10 cellular contexts compared by ENCODE assay signal in genomic region chr11:58574851-58575250, GRCh38. TPM values are rescaled to one million over a fixed set of nuclear protein-coding genes. Genes with fewer than 3 reads are reported as not detected.
DNase-seq lines count a peak whose midpoint lies in the region; ATAC-seq and TF ChIP-seq lines count a peak whose summit lies in the region.
"Had no signal": no experiment of that assay in that cellular context is flagged by ENCODE, and none has a peak within 500 bp of the region (broad histone marks: within the 10 kb centered on the region; RNA-seq: fewer than 3 reads in every experiment).

No MANE protein-coding gene starts in this region.

- ATAC-seq in HG03571 (IDR thresholded peaks at IDR 0.05; ENCODE audit: unreplicated experiment), result no peak

- no peak overlapping the region for H4K8ac ChIP-seq in mesenchymal stem cell (ENCODE audit: low read length)

- peaks cover 8% of the 10 kb centered on the region for H3K9me3 ChIP-seq in mesenchymal stem cell (ENCODE audit: control insufficient read depth, low read length)

- H3K14ac ChIP-seq in mesenchymal stem cell (ENCODE audit: low read length in 2 of 2), result no peak overlapping the region

- H2BK15ac ChIP-seq in mesenchymal stem cell (ENCODE audit: low read depth, poor library complexity, severe bottlenecking), result no peak overlapping the region

- peaks cover 50% of the 10 kb centered on the region for H3K79me2 ChIP-seq in ACC112 (ENCODE audit: control insufficient read depth, insufficient read depth, low read length, unreplicated experiment)

- peaks cover 9% of the 10 kb centered on the region for H3K36me3 ChIP-seq in ACC112 (ENCODE audit: insufficient read depth, low read length)
- peaks cover 2 to 11% of the 10 kb centered on the region in 2 experiments for H3K36me3 ChIP-seq in mesenchymal stem cell (ENCODE audit: control insufficient read depth in 1 of 2, insufficient read depth in 2 of 2, low read depth in 1 of 2, low read length in 2 of 2)

- no peak overlapping the region for H4K91ac ChIP-seq in mesenchymal stem cell (ENCODE audit: low read length)

- peaks cover 8% of the 10 kb centered on the region for H3K79me1 ChIP-seq in mesenchymal stem cell (replicated peaks; ENCODE audit: low read length, poor library complexity, severe bottlenecking)

- DNase-seq in HFFc6, result peak; percentile 46
- peak; percentile 18 for DNase-seq in astrocyte of the cerebellum (ENCODE audit: low read depth)
- peak; percentile 10 for DNase-seq in mesenchymal stem cell
- no peak for DNase-seq in NCI-H2171 treated with DMSO at 0.1 percent for 48 hours (lab: John Stamatoyannopoulos, UW)
- no peak for DNase-seq in NCI-H82 (lab: John Stamatoyannopoulos, UW)
- no peak for DNase-seq in SIG-M5 (lab: John Stamatoyannopoulos, UW)
- DNase-seq: NCI-H526 treated with DMSO at 0.1 percent for 48 hours had no signal

- H3K4me3 Mint-ChIP-seq in HFFc6, result peak overlapping the region; percentile 98

- no peaks in the 10 kb centered on the region for H3K9me3 Mint-ChIP-seq in HFFc6

- peak overlapping the region; percentile 99 for H3K27ac ChIP-seq in ACC112 (ENCODE audit: low read depth, low read length)
- H3K27ac ChIP-seq in mesenchymal stem cell (ENCODE audit: low read length, poor library complexity, severe bottlenecking), result peak overlapping the region; percentile 72

- no peak overlapping the region for H2BK5ac ChIP-seq in mesenchymal stem cell (ENCODE audit: low read depth, low read length, poor library complexity, severe bottlenecking)

- H3K4ac ChIP-seq in mesenchymal stem cell (ENCODE audit: low read depth in 1 of 2, low read length in 2 of 2), result no peak overlapping the region

- no peak overlapping the region for H3K23ac ChIP-seq in mesenchymal stem cell (ENCODE audit: low read length in 2 of 2)

- H3K4me3 ChIP-seq in ACC112 (ENCODE audit: low read depth, low read length) (peak overlapping the region; percentile 88), astrocyte of the cerebellum (ENCODE audit: low read depth, low read length) (no peak overlapping the region), mesenchymal stem cell (ENCODE audit: insufficient read depth in 1 of 2, low read depth in 1 of 2, low read length in 2 of 2) (peak overlapping the region in 1 of 2 experiments; percentile 85)

- no peak for TF ChIP-seq CTCF in HFFc6 (IDR thresholded peaks at IDR 0.05)
- TF ChIP-seq CTCF in astrocyte of the cerebellum (IDR thresholded peaks at IDR 0.05; ENCODE audit: low read depth, low read length, missing control alignments), result no peak

- H3K27me3 ChIP-seq in ACC112 (ENCODE audit: insufficient read depth, low read length), result no peaks in the 10 kb centered on the region
- no peaks in the 10 kb centered on the region for H3K27me3 ChIP-seq in mesenchymal stem cell (ENCODE audit: control insufficient read depth in 1 of 2, insufficient read depth in 1 of 2, low read length in 2 of 2)

- no peak overlapping the region for H2BK120ac ChIP-seq in mesenchymal stem cell (ENCODE audit: low read depth, low read length)

- peak overlapping the region; percentile 100 for H3K27ac Mint-ChIP-seq in HFFc6

- H2AFZ ChIP-seq in ACC112 (ENCODE audit: low read length, unreplicated experiment) (no peak overlapping the region), mesenchymal stem cell (ENCODE audit: low read depth, low read length) (no peak overlapping the region)

- H3K4me1 Mint-ChIP-seq in HFFc6 (ENCODE audit: low read depth), result peaks cover 65% of the 10 kb centered on the region

- in situ Hi-C loops in astrocyte of the cerebellum (cut with HindIII; ENCODE audit: low sequenced_read_pairs), result no loop called here

- H2AK5ac ChIP-seq in mesenchymal stem cell (ENCODE audit: low read length, severe bottlenecking), result no peak overlapping the region

- peaks cover 16% of the 10 kb centered on the region for H3K36me3 Mint-ChIP-seq in HFFc6 (ENCODE audit: low read depth)

- peaks cover 41% of the 10 kb centered on the region for H3K4me1 ChIP-seq in ACC112 (ENCODE audit: control insufficient read depth, insufficient read depth, low read length, unreplicated experiment)
- H3K4me1 ChIP-seq in mesenchymal stem cell (ENCODE audit: control insufficient read depth, insufficient read depth, low read depth, low read length), result peaks cover 7% of the 10 kb centered on the region

- H2BK12ac ChIP-seq in mesenchymal stem cell (ENCODE audit: low read length in 2 of 2), result no peak overlapping the region

- H3K27me3 Mint-ChIP-seq in HFFc6 (ENCODE audit: insufficient read depth), result no peaks in the 10 kb centered on the region
- H3K27me3 Mint-ChIP-seq: progenitor cell of endocrine pancreas had no signal

- no peak overlapping the region for H3K18ac ChIP-seq in mesenchymal stem cell (ENCODE audit: low read depth in 1 of 2, low read length in 2 of 2)

- H3K4me2 ChIP-seq in mesenchymal stem cell (ENCODE audit: low read length, poor library complexity, severe bottlenecking), result no peak overlapping the region

- peak overlapping the region; percentile 99 for H3K9ac ChIP-seq in mesenchymal stem cell (ENCODE audit: low read length)

RNA-seq across cellular contexts. Expression of gene LPXN, which starts 0.8 kb away (rescaled TPM):
- total RNA-seq in HFFc6 (2021; fragmentation: NEBNext Ultra II Directional; extraction: Animal tissue kit (Norgen Biotek cat#: 25700)), result 100 to 1,000 TPM in 4 of 6 experiments, 10 to 100 TPM in 2; 51.0 to 154 (median 119) TPM
- 2.4 TPM for polyA plus RNA-seq in mesenchymal stem cell (2013, experiment 1 of 2)
- 2.1 TPM for polyA plus RNA-seq in mesenchymal stem cell (2013, experiment 2 of 2)

RNA-seq across cellular contexts. Expression of gene ZFP91, which starts 4.0 kb away (rescaled TPM):
- 10 to 100 TPM; 51.9 to 69.1 (median 59.4) TPM for total RNA-seq in HFFc6 (2021; fragmentation: NEBNext Ultra II Directional; extraction: Animal tissue kit (Norgen Biotek cat#: 25700))
- 56.1 TPM for polyA plus RNA-seq in mesenchymal stem cell (2013, experiment 1 of 2)
- polyA plus RNA-seq in mesenchymal stem cell (2013, experiment 2 of 2), result 55.8 TPM

RNA-seq across cellular contexts. Expression of gene CNTF, which starts 47.6 kb away (rescaled TPM):
- 1 to 10 TPM in 4 of 6 experiments, under 1 TPM in 2; 0.91 to 1.7 (median 1.2) TPM for total RNA-seq in HFFc6 (2021; fragmentation: NEBNext Ultra II Directional; extraction: Animal tissue kit (Norgen Biotek cat#: 25700))
- polyA plus RNA-seq in mesenchymal stem cell (2013, experiment 1 of 2), result 0.65 TPM
- polyA plus RNA-seq in mesenchymal stem cell (2013, experiment 2 of 2), result 0.51 TPM

Comparison
In these comparisons a context has a peak if more than half of its experiments do, and no peak if none do; other contexts are left out.
1. DNase-seq: peak in HFFc6 (single experiment), astrocyte of the cerebellum (single experiment) and mesenchymal stem cell (single experiment); none in NCI-H2171 treated with DMSO at 0.1 percent for 48 hours (single experiment), NCI-H82 (single experiment) and SIG-M5 (single experiment).